ENCODE assay signal across 1 cellular context in the genomic region with DNA sequence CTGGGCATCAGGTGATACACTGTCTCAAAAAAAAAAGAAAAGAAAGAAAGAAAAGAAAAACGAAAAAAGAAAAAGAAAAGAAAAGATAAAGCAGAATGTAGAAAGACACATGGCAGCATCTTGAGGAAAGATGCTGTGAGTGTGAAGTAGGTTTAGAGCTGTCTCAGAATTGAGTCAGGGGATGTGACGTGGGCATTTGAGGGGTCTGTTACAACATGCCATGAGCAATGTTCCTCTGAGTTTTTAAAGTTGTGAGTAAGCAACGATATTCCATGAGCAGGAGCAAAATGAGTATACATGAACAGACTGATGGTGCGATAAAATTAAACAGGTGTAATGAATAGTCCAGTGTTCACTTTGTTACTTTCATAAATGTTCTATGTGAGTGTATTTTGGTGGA.
TF ChIP-seq lines count a peak whose summit lies in the region.

No MANE protein-coding gene starts in this region.

TF ChIP-seq in H1, 55 proteins besides CTCF, POLR2A, EP300 and RAD21:
- TF ChIP-seq SAP30 (IDR thresholded peaks at IDR 0.05; ENCODE audit: insufficient read depth, insufficient replicate concordance, low read length): no peak
- no peak for TF ChIP-seq RFX5 (IDR thresholded peaks at IDR 0.05; ENCODE audit: borderline replicate concordance, low read depth, low read length)
- TF ChIP-seq ASH2L (IDR thresholded peaks at IDR 0.05; ENCODE audit: low read length): no peak
- TF ChIP-seq JUN (IDR thresholded peaks at IDR 0.05; ENCODE audit: low read depth, low read length): no peak
- no peak for TF ChIP-seq TAF1 (IDR thresholded peaks at IDR 0.05; ENCODE audit: low read depth, low read length)
- TF ChIP-seq CBX5 (IDR thresholded peaks at IDR 0.05; ENCODE audit: low read depth, low read length): no peak
- TF ChIP-seq KDM4A (IDR thresholded peaks at IDR 0.05; ENCODE audit: low read depth, low read length, severe bottlenecking): no peak
- no peak for TF ChIP-seq CHD2 (IDR thresholded peaks at IDR 0.05; ENCODE audit: low read length)
- no peak for TF ChIP-seq RNF2 (IDR thresholded peaks at IDR 0.05; ENCODE audit: borderline replicate concordance, low read depth, low read length, missing control alignments, poor library complexity, severe bottlenecking)
